Comparison of ENCODE assay signal across 16 cellular contexts in the genomic region with DNA sequence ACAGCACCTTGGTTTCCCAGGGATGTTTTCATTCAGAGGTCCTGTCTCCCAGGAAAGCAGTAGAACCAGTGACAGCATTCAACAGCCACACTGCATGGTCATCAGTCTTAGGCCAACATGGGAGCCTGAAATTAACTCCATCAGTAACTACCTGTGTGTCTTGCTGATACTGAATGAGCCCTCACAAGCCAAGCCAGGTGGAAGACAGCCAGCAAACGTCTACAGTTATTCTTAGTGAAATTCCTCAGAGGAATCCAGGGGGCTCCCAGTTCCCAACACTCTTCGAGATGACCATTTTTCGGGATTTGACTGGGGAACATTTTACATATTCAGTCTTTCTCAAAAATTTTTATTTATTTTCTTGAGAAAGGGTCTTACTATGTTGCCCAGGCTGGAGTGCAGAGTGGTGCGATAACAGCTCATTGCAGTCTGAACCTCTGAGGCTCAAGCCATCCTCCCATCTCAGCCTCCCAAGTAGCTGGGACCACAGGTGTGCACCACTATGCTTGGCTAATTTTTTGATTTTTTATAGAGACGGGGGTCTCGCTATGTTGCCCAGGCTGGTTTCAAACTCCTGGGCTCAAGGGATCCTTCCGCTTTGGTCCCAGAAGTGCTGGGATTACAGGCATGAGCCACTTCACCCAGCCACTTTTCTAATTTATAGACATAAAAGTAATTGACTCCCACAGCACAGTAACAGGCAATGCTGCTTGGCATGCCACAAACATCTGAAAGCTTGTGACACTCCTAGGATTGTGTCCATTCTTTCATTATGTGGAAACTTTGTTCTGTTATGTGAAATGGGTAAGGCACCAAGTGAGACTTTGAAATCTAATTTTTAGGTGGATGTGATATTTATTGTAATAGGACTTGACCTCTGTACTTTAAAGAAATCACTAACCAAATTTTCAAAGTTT.
DNase-seq lines count a peak whose midpoint lies in the region; ATAC-seq, FAIRE-seq and TF ChIP-seq lines count a peak whose summit lies in the region.
"Had no signal": no experiment of that assay in that cellular context is flagged by ENCODE, and none has a peak within 500 bp of the region (broad histone marks: within the 10 kb centered on the region; RNA-seq: fewer than 3 reads in every experiment).

No MANE protein-coding gene starts in this region.

- H2AK5ac ChIP-seq in mesendoderm (ENCODE audit: low read length), result no peak overlapping the region

- DNase-seq in HFFc6 (no peak), GM12878 (ENCODE audit: low read depth, low spot score) (no peak), mesendoderm (no peak), NCI-H446 treated with DMSO at 0.1 percent for 48 hours (lab: John Stamatoyannopoulos, UW) (no peak), left lung (no peak)
- no peak for DNase-seq in stimulated activated CD8-positive, alpha-beta memory T cell treated with anti-CD3 and anti-CD28 coated beads, Interleukin-4, amount 100 ng/mL, for 48 hours
- DNase-seq: activated T-cell treated with anti-CD3 and anti-CD28 coated beads for 4 hours; body of pancreas; CD4-positive, alpha-beta memory T cell; NCI-H748 treated with DMSO at 0.1 percent for 48 hours; stimulated activated naive CD4-positive, alpha-beta T cell had no signal

- WGBS in GM12878 (ENCODE audit: insufficient coverage, insufficient replicate concordance, low lambda C conversion rate, missing lambda C conversion rate), result 87% methylated on average over 7 of the region's 7 CpGs
- WGBS in mesendoderm (ENCODE audit: extremely low coverage, insufficient coverage, low lambda C conversion rate), result no CpG with 5 or more reads among the region's 7 CpGs

- POLR2A ChIA-PET in GM12878 (lab: Charles Lee), result no interaction called here

- H3K4me2 ChIP-seq in GM12878 (ENCODE audit: control insufficient read depth, insufficient read depth) (no peak overlapping the region), mesendoderm (ENCODE audit: low read length) (no peak overlapping the region)

- H3K4me1 ChIP-seq in GM12878 (ENCODE audit: control insufficient read depth, insufficient read depth, low read length) (peaks cover 16% of the 10 kb centered on the region), mesendoderm (ENCODE audit: control insufficient read depth, low read depth, low read length) (peaks cover 2% of the 10 kb centered on the region), left lung (no peaks in the 10 kb centered on the region)
- H3K4me1 ChIP-seq: body of pancreas had no signal

- peak overlapping the region; percentile 91 for H3K4ac ChIP-seq in mesendoderm (ENCODE audit: low read depth, low read length)

- no peaks in the 10 kb centered on the region for H4K20me1 ChIP-seq in GM12878 (ENCODE audit: control insufficient read depth, insufficient read depth)

- peak overlapping the region; percentile 92 for H3K18ac ChIP-seq in mesendoderm (ENCODE audit: low read length)

- H3K79me2 ChIP-seq in GM12878 (ENCODE audit: control insufficient read depth, insufficient read depth, low read length) (no peaks in the 10 kb centered on the region), mesendoderm (ENCODE audit: control insufficient read depth, insufficient read depth, low read length) (no peaks in the 10 kb centered on the region)

- peak overlapping the region; percentile 20; the same call in 1 of the 2 replicates for H2AFZ ChIP-seq in GM12878 (ENCODE audit: control insufficient read depth, low read depth, low read length)

- H2BK15ac ChIP-seq in mesendoderm (replicated peaks; ENCODE audit: low read depth), result peak overlapping the region; percentile 80

- peak overlapping the region; percentile 94 for H3K27ac Mint-ChIP-seq in HFFc6
- H3K27ac Mint-ChIP-seq: activated naive CD4-positive, alpha-beta T cell treated with anti-CD3 and anti-CD28 coated beads, Interleukin-2, amount 50 U/mL, for 24 hours; CD4-positive, alpha-beta memory T cell; memory B cell had no signal

- RAD21 ChIA-PET in GM12878 (lab: Charles Lee; ENCODE audit: unreplicated experiment), result no interaction called here

- no TSS peak for BruUV-seq in GM12878 (replicated peaks; lab: Mats Ljungman, UMichigan)

- H3K4me1 Mint-ChIP-seq in HFFc6 (ENCODE audit: low read depth), result peaks cover 65% of the 10 kb centered on the region
- H3K4me1 Mint-ChIP-seq: activated naive CD4-positive, alpha-beta T cell treated with anti-CD3 and anti-CD28 coated beads, Interleukin-2, amount 50 U/mL, for 24 hours; CD4-positive, alpha-beta memory T cell; memory B cell had no signal

- intact Hi-C loops in GM12878 (cut with micrococcal nuclease; ENCODE audit: unreplicated experiment) (loop anchor here (10.0 kb wide), 1 partner anchor 164 kb away; the partner anchor contains the start of gene SEPTIN11), left lung (cut with DNase I) (no loop called here)

- in situ Hi-C loops in GM12878 (cut with MboI), result no loop called here

- H2BK120ac ChIP-seq in mesendoderm (ENCODE audit: low read depth, low read length), result peak overlapping the region; percentile 93

- no peak for TF ChIP-seq EP300 in GM12878 (IDR thresholded peaks at IDR 0.05; ENCODE audit: borderline replicate concordance in 1 of 2, control insufficient read depth in 1 of 2, low read depth in 2 of 2, low read length in 2 of 2)

- ATAC-seq in GM12878, result no peak
- no peak for ATAC-seq in GM18873 (IDR thresholded peaks at IDR 0.05; ENCODE audit: low FRiP score, unreplicated experiment)
- no peak for ATAC-seq in left lung
- ATAC-seq: body of pancreas had no signal

- H3K4me3 ChIP-seq in GM12878 (no peak overlapping the region), mesendoderm (ENCODE audit: low read length) (no peak overlapping the region), left lung (no peak overlapping the region)
- H3K4me3 ChIP-seq: body of pancreas had no signal

- H3K36me3 ChIP-seq in GM12878 (ENCODE audit: control insufficient read depth in 2 of 2, insufficient read depth in 2 of 2, low read length in 1 of 2), result no peaks in the 10 kb centered on the region
- no peaks in the 10 kb centered on the region for H3K36me3 ChIP-seq in mesendoderm (ENCODE audit: control insufficient read depth, insufficient read depth, low read length)
- no peaks in the 10 kb centered on the region for H3K36me3 ChIP-seq in left lung

- no peak for FAIRE-seq in GM12878 (lab: Jason Lieb, UNC)

- peaks cover 6% of the 10 kb centered on the region for H3K27me3 Mint-ChIP-seq in HFFc6 (ENCODE audit: insufficient read depth)

- H3K9me3 ChIP-seq in GM12878 (replicated peaks; ENCODE audit: control insufficient read depth, insufficient read depth, low read length) (no peaks in the 10 kb centered on the region; the same call in 2 of the 3 replicates), left lung (no peaks in the 10 kb centered on the region)
- H3K9me3 ChIP-seq: body of pancreas had no signal

- no peak overlapping the region for H3K4me3 Mint-ChIP-seq in HFFc6
- H3K4me3 Mint-ChIP-seq: activated naive CD4-positive, alpha-beta T cell treated with anti-CD3 and anti-CD28 coated beads, Interleukin-2, amount 50 U/mL, for 24 hours; CD4-positive, alpha-beta memory T cell; memory B cell; neural crest cell had no signal

- H3K27me3 ChIP-seq in GM12878 (replicated peaks in 1 of 2; ENCODE audit: control insufficient read depth in 2 of 2, insufficient read depth in 2 of 2, low read length in 1 of 2) (no peaks in the 10 kb centered on the region; a peak in 1 of 4 replicates), mesendoderm (ENCODE audit: insufficient read depth, low read length, poor library complexity) (no peaks in the 10 kb centered on the region), left lung (no peaks in the 10 kb centered on the region)
- H3K27me3 ChIP-seq: body of pancreas had no signal

- TF ChIP-seq RAD21 in GM12878 (IDR thresholded peaks at IDR 0.05; ENCODE audit: insufficient read depth, low read depth, low read length), result no peak

- peak overlapping the region; percentile 83 for H4K8ac ChIP-seq in mesendoderm (ENCODE audit: low read depth, low read length)

- CTCF ChIA-PET in GM12878 (lab: Yijun Ruan, JAX), result no interaction called here

- H3K23ac ChIP-seq in mesendoderm (ENCODE audit: low read length), result no peak overlapping the region

- no peaks in the 10 kb centered on the region for H3K79me1 ChIP-seq in mesendoderm (ENCODE audit: low read length)

- H3K9ac ChIP-seq in GM12878 (ENCODE audit: control insufficient read depth, insufficient read depth, low read length), result no peak overlapping the region
- no peak overlapping the region for H3K9ac ChIP-seq in mesendoderm (ENCODE audit: low read length)

- TF ChIP-seq CTCF in 22Rv1 (IDR thresholded peaks at IDR 0.05) (no peak), HFFc6 (IDR thresholded peaks at IDR 0.05) (no peak), GM12878 (IDR thresholded peaks at IDR 0.05 in 2 of 3, conservative IDR thresholded peaks at IDR 0.05 in 1 of 3; ENCODE audit: control insufficient read depth in 2 of 3, extremely low read depth in 1 of 3, insufficient read depth in 1 of 3, low read depth in 3 of 3, low read length in 3 of 3) (no peak), left lung (IDR thresholded peaks at IDR 0.05) (no peak)

- H3K9me3 Mint-ChIP-seq in HFFc6, result peaks cover 13% of the 10 kb centered on the region
- H3K9me3 Mint-ChIP-seq: activated naive CD4-positive, alpha-beta T cell treated with anti-CD3 and anti-CD28 coated beads, Interleukin-2, amount 50 U/mL, for 24 hours had no signal

- no peak for TF ChIP-seq POLR2A in GM12878 (IDR thresholded peaks at IDR 0.05; ENCODE audit: low read depth, low read length)

- no peak overlapping the region for H3K56ac ChIP-seq in mesendoderm (ENCODE audit: low read length)

- SMC1A ChIA-PET in GM12878 (lab: Charles Lee; ENCODE audit: uncharacterized antibody, unreplicated experiment), result no interaction called here

- H3K36me3 Mint-ChIP-seq in HFFc6 (ENCODE audit: low read depth), result peaks cover 80% of the 10 kb centered on the region
- H3K36me3 Mint-ChIP-seq: activated naive CD4-positive, alpha-beta T cell treated with anti-CD3 and anti-CD28 coated beads, Interleukin-2, amount 50 U/mL, for 24 hours; CD4-positive, alpha-beta memory T cell; memory B cell had no signal

- H4K5ac ChIP-seq in mesendoderm (ENCODE audit: low read length), result no peak overlapping the region

- H3K27ac ChIP-seq in 22Rv1 (peak overlapping the region; percentile 32; the same call in 1 of the 2 replicates), GM12878 (ENCODE audit: control insufficient read depth, insufficient read depth) (peak overlapping the region; percentile 76), mesendoderm (ENCODE audit: low read depth, low read length) (no peak overlapping the region), left lung (no peak overlapping the region)
- H3K27ac ChIP-seq: body of pancreas had no signal

- H2BK5ac ChIP-seq in mesendoderm (ENCODE audit: low read length), result no peak overlapping the region

TF ChIP-seq in GM12878, 131 proteins besides CTCF, POLR2A, EP300 and RAD21 (continues in another document):
- TF ChIP-seq FOXM1 (IDR thresholded peaks at IDR 0.05; ENCODE audit: low read depth, low read length), result no peak
- TF ChIP-seq STAT1 (conservative IDR thresholded peaks at IDR 0.05), result no peak
- TF ChIP-seq KDM1A (IDR thresholded peaks at IDR 0.05; ENCODE audit: borderline replicate concordance), result no peak
- TF ChIP-seq FOS (IDR thresholded peaks at IDR 0.05; ENCODE audit: borderline replicate concordance, extremely low read depth, insufficient read length), result no peak
- TF ChIP-seq POU2F2 (IDR thresholded peaks at IDR 0.05; ENCODE audit: borderline replicate concordance, low read depth, low read length), result no peak
- no peak for TF ChIP-seq GATAD2B (conservative IDR thresholded peaks at IDR 0.05; ENCODE audit: low read depth)

Comparison
In these comparisons a context has a peak if more than half of its experiments do, and no peak if none do; other contexts are left out.
1. H3K27ac ChIP-seq: peak in 22Rv1 (single experiment) and GM12878 (single experiment); none in mesendoderm (single experiment) and left lung (0 of 2).